ENCODE assay signal across 25 cellular contexts in genomic region chr2:124482551-124482950, GRCh38.
"Had no signal": no experiment of that assay in that cellular context is flagged by ENCODE, and none has a peak within 500 bp of the region (broad histone marks: within the 10 kb centered on the region; RNA-seq: fewer than 3 reads in every experiment).

No MANE protein-coding gene starts in this region.

- H3K36me3 ChIP-seq: cardiac muscle cell, SJCRH30 had no signal

- H3K27me3 ChIP-seq: cardiac muscle cell had no signal

- H3K9me3 ChIP-seq: SJCRH30 had no signal

- FAIRE-seq: TTC549 had no signal

- H3K4me2 ChIP-seq: KMS-11 had no signal

- H3K36me3 Mint-ChIP-seq: activated naive CD8-positive, alpha-beta T cell had no signal

- H3K9me3 Mint-ChIP-seq: activated CD4-positive, alpha-beta T cell treated with anti-CD3 and anti-CD28 coated beads, Interleukin-2, amount 10 ng/mL, durations not matched to agents 7 days and 5 days; activated naive CD4-positive, alpha-beta T cell treated with anti-CD3 and anti-CD28 coated beads for 36 hours had no signal

- H3K4me1 Mint-ChIP-seq: activated CD4-positive, alpha-beta T cell treated with anti-CD3 and anti-CD28 coated beads for 36 hours; activated CD4-positive, alpha-beta T cell treated with anti-CD3 and anti-CD28 coated beads, Interleukin-2, amount 10 ng/mL, durations not matched to agents 7 days and 5 days; activated naive CD8-positive, alpha-beta T cell treated with anti-CD3 and anti-CD28 coated beads, Interleukin-2, amount 50 U/mL, for 24 hours; central memory CD8-positive, alpha-beta T cell had no signal

- H3K4me3 Mint-ChIP-seq: activated CD4-positive, alpha-beta T cell treated with anti-CD3 and anti-CD28 coated beads for 36 hours; activated CD4-positive, alpha-beta T cell treated with anti-CD3 and anti-CD28 coated beads, Interleukin-2, amount 10 ng/mL, durations not matched to agents 7 days and 5 days; activated CD8-positive, alpha-beta T cell treated with anti-CD3 and anti-CD28 coated beads, Interleukin-2, amount 10 ng/mL, durations not matched to agents 7 days and 5 days; activated naive CD4-positive, alpha-beta T cell treated with anti-CD3 and anti-CD28 coated beads for 36 hours; activated naive CD8-positive, alpha-beta T cell; activated naive CD8-positive, alpha-beta T cell treated with anti-CD3 and anti-CD28 coated beads, Interleukin-2, amount 50 U/mL, for 24 hours; activated T-cell treated with anti-CD3 and anti-CD28 coated beads, Interleukin-2, amount 50 U/mL, for 24 hours; central memory CD8-positive, alpha-beta T cell had no signal

- ATAC-seq: activated CD4-positive, alpha-beta T cell treated with anti-CD3 and anti-CD28 coated beads for 36 hours; activated CD4-positive, CD25-positive, alpha-beta regulatory T cell treated with anti-CD3 and anti-CD28 coated beads, Interleukin-2, amount 50 U/mL, for 24 hours; activated CD8-positive, alpha-beta T cell treated with anti-CD3 and anti-CD28 coated beads, Interleukin-2, amount 10 ng/mL, durations not matched to agents 7 days and 5 days; activated naive CD8-positive, alpha-beta T cell treated with anti-CD3 and anti-CD28 coated beads, Interleukin-2, amount 50 U/mL, for 24 hours; Panc1 had no signal

- H3K9ac ChIP-seq: KMS-11 had no signal

- H3K27ac Mint-ChIP-seq: activated CD4-positive, alpha-beta T cell treated with anti-CD3 and anti-CD28 coated beads for 36 hours; activated CD4-positive, alpha-beta T cell treated with anti-CD3 and anti-CD28 coated beads, Interleukin-2, amount 10 ng/mL, durations not matched to agents 7 days and 5 days; activated CD8-positive, alpha-beta T cell treated with anti-CD3 and anti-CD28 coated beads, Interleukin-2, amount 10 ng/mL, durations not matched to agents 7 days and 5 days; activated naive CD4-positive, alpha-beta T cell treated with anti-CD3 and anti-CD28 coated beads for 36 hours; activated naive CD8-positive, alpha-beta T cell; activated naive CD8-positive, alpha-beta T cell treated with anti-CD3 and anti-CD28 coated beads, Interleukin-2, amount 50 U/mL, for 24 hours; activated T-cell treated with anti-CD3 and anti-CD28 coated beads, Interleukin-2, amount 50 U/mL, for 24 hours had no signal

- H3K4me3 ChIP-seq: cardiac muscle cell, SJCRH30, SK-N-MC had no signal

- H3K27me3 Mint-ChIP-seq: activated CD4-positive, alpha-beta T cell treated with anti-CD3 and anti-CD28 coated beads for 36 hours; activated CD4-positive, alpha-beta T cell treated with anti-CD3 and anti-CD28 coated beads, Interleukin-2, amount 10 ng/mL, durations not matched to agents 7 days and 5 days; activated naive CD8-positive, alpha-beta T cell; activated naive CD8-positive, alpha-beta T cell treated with anti-CD3 and anti-CD28 coated beads, Interleukin-2, amount 50 U/mL, for 24 hours; activated T-cell treated with anti-CD3 and anti-CD28 coated beads, Interleukin-2, amount 50 U/mL, for 24 hours; central memory CD8-positive, alpha-beta T cell had no signal

- H3K27ac ChIP-seq: cardiac muscle cell, KMS-11, SJCRH30, SK-N-MC had no signal

- H3K4me1 ChIP-seq: SJCRH30 had no signal

- DNase-seq: activated CD4-positive, alpha-beta T cell treated with anti-CD3 and anti-CD28 coated beads for 36 hours; activated CD4-positive, alpha-beta T cell treated with anti-CD3 and anti-CD28 coated beads, Interleukin-2, amount 10 ng/mL, durations not matched to agents 7 days and 5 days; activated CD4-positive, alpha-beta T cell treated with anti-CD3 and anti-CD28 coated beads, Interleukin-2, amount 50 U/mL, for 48 hours; activated CD8-positive, alpha-beta T cell treated with anti-CD3 and anti-CD28 coated beads, Interleukin-2, amount 10 ng/mL, durations not matched to agents 7 days and 5 days; activated gamma-delta T cell; activated naive CD4-positive, alpha-beta T cell treated with anti-CD3 and anti-CD28 coated beads for 36 hours; activated naive CD8-positive, alpha-beta T cell treated with anti-CD3 and anti-CD28 coated beads, Interleukin-2, amount 50 U/mL, for 24 hours; activated T-cell treated with anti-CD3 and anti-CD28 coated beads, Interleukin-2, amount 50 U/mL, for 24 hours; anterior cingulate cortex; NCI-H1105; NCI-H1417 treated with DMSO at 0.1 percent for 48 hours; NCI-H187 treated with DMSO at 0.1 percent for 48 hours; NCI-H2081; NCI-H345; NCI-H524 treated with DMSO at 0.1 percent for 48 hours; SHP77; SJCRH30 had no signal
